24 cellular contexts compared by ENCODE assay signal in genomic region chr5:74310386-74310785, GRCh38.
DNase-seq lines count a peak whose midpoint lies in the region; ATAC-seq and TF ChIP-seq lines count a peak whose summit lies in the region.
"Had no signal": no experiment of that assay in that cellular context is flagged by ENCODE, and none has a peak within 500 bp of the region (broad histone marks: within the 10 kb centered on the region; RNA-seq: fewer than 3 reads in every experiment).

No MANE protein-coding gene starts in this region.

- intact Hi-C loops in MCF 10A (cut with micrococcal nuclease) (loop anchor here (10.0 kb wide), 3 partner anchors 56 to 256 kb away; no protein-coding TSS in a partner anchor), breast epithelium (cut with DNase I; ENCODE audit: low total_unique reads) (no loop called here), Right ventricle myocardium inferior (cut with DNase I) (no loop called here)

- no peak for TF ChIP-seq CTCF in MCF 10A (IDR thresholded peaks at IDR 0.05; ENCODE audit: unreplicated experiment)
- TF ChIP-seq CTCF in breast epithelium (IDR thresholded peaks at IDR 0.05): no peak
- no peak for TF ChIP-seq CTCF in brain (conservative IDR thresholded peaks at IDR 0.05)

- H3K27ac ChIP-seq in breast epithelium: peak overlapping the region in 1 of 2 donors; percentile 74
- H3K27ac ChIP-seq: A549; adrenal gland; BLaER1 treated with 17β-estradiol and CSF1 and Interleukin-3, amounts not matched to agents 10 nM and 100 nM; WERI-Rb-1 had no signal

- no peaks in the 10 kb centered on the region for H3K9me3 Mint-ChIP-seq in MCF 10A (ENCODE audit: unreplicated experiment)
- H3K9me3 Mint-ChIP-seq in brain: peaks cover 0 to 5% (median 0%) of the 10 kb centered on the region in 5 experiments
- H3K9me3 Mint-ChIP-seq: IgD-negative memory B cell; naive thymus-derived CD4-positive, alpha-beta T cell had no signal

- BruUV-seq in MCF 10A (replicated peaks; lab: Mats Ljungman, UMichigan): no TSS peak

- no peak for ATAC-seq in GM18873 (IDR thresholded peaks at IDR 0.05; ENCODE audit: low FRiP score, unreplicated experiment)
- no peak for ATAC-seq in Right ventricle myocardium inferior
- ATAC-seq: A549 had no signal

- H3K27me3 ChIP-seq in breast epithelium: no peaks in the 10 kb centered on the region
- H3K27me3 ChIP-seq: adrenal gland; BLaER1 treated with 17β-estradiol and CSF1 and Interleukin-3, amounts not matched to agents 10 nM and 100 nM had no signal

- H3K27ac Mint-ChIP-seq in MCF 10A (ENCODE audit: low read depth, unreplicated experiment) (peak overlapping the region; percentile 14), brain (peak overlapping the region in 3 of 5 experiments; percentile 56 to 71 (median 57))
- H3K27ac Mint-ChIP-seq: IgD-negative memory B cell; naive thymus-derived CD4-positive, alpha-beta T cell had no signal

- TF ChIP-seq POLR2A in breast epithelium (IDR thresholded peaks at IDR 0.05): no peak

- H3K4me1 ChIP-seq in breast epithelium: peaks cover 0 to 3% of the 10 kb centered on the region in 2 donors
- H3K4me1 ChIP-seq: adrenal gland had no signal

- CTCF ChIA-PET in MCF 10A (lab: Yijun Ruan, JAX): interaction anchor here (0.8 to 1.8 kb wide), 3 partner anchors 13 to 332 kb away, joined by 3 to 9 read pairs (median 3); no protein-coding TSS in a partner anchor

- no peaks in the 10 kb centered on the region for H3K36me3 Mint-ChIP-seq in MCF 10A (ENCODE audit: insufficient read depth, unreplicated experiment)
- no peaks in the 10 kb centered on the region for H3K36me3 Mint-ChIP-seq in brain
- H3K36me3 Mint-ChIP-seq: IgD-negative memory B cell had no signal

- H3K36me3 ChIP-seq in breast epithelium: no peaks in the 10 kb centered on the region
- H3K36me3 ChIP-seq: adrenal gland; BLaER1 treated with 17β-estradiol and CSF1 and Interleukin-3, amounts not matched to agents 10 nM and 100 nM; WERI-Rb-1 had no signal

- no peaks in the 10 kb centered on the region for H3K27me3 Mint-ChIP-seq in MCF 10A (ENCODE audit: insufficient read depth, unreplicated experiment)
- H3K27me3 Mint-ChIP-seq in brain: no peaks in the 10 kb centered on the region
- H3K27me3 Mint-ChIP-seq: IgD-negative memory B cell had no signal

- H3K4me3 ChIP-seq in breast epithelium: no peak overlapping the region
- H3K4me3 ChIP-seq: A549; adrenal gland; BLaER1 treated with 17β-estradiol and CSF1 and Interleukin-3, amounts not matched to agents 10 nM and 100 nM had no signal

- H3K4me3 Mint-ChIP-seq in MCF 10A (ENCODE audit: unreplicated experiment) (no peak overlapping the region), brain (no peak overlapping the region)
- H3K4me3 Mint-ChIP-seq: IgD-negative memory B cell; naive thymus-derived CD4-positive, alpha-beta T cell had no signal

- POLR2A ChIA-PET in MCF 10A (lab: Yijun Ruan, JAX): interaction anchor here (0.7 to 1.2 kb wide), 4 partner anchors 8 to 21 kb away, joined by 3 to 7 read pairs (median 5); no protein-coding TSS in a partner anchor

- H3K9me3 ChIP-seq in breast epithelium: no peaks in the 10 kb centered on the region
- H3K9me3 ChIP-seq: A549; adrenal gland; BLaER1 treated with 17β-estradiol and CSF1 and Interleukin-3, amounts not matched to agents 10 nM and 100 nM had no signal

- DNase-seq in MCF 10A (ENCODE audit: unreplicated experiment) (peak; percentile 38), breast epithelium (ENCODE audit: low spot score in 2 of 2) (no peak), islet precursor cell (peak; percentile 83), hypothalamus (lab: John Stamatoyannopoulos, UW) (no peak), NCI-H2107 (lab: John Stamatoyannopoulos, UW) (no peak), Right ventricle myocardium inferior (ENCODE audit: missing footprints) (no peak)
- DNase-seq: activated CD4-positive, alpha-beta T cell treated with anti-CD3 and anti-CD28 coated beads, Interleukin-2, amount 50 U/mL, for 4 hours; activated gamma-delta T cell treated with Interleukin-2 at 50 U/mL for 16 hours; adrenal gland; effector CD4-positive, alpha-beta T cell; kidney; mesendoderm; naive thymus-derived CD4-positive, alpha-beta T cell; NCI-H1694; NK-92 treated with Interleukin-12 subunit alpha and Interleukin-12 subunit beta, amount 100 ng/mL, for 24 hours; posterior cingulate gyrus; stimulated activated CD4-positive, alpha-beta T cell treated with anti-CD3 and anti-CD28 coated beads, Interleukin-4, amount 100 ng/mL, for 1 hour; T-helper 1 cell; WERI-Rb-1 had no signal

- H3K4me1 Mint-ChIP-seq in MCF 10A (ENCODE audit: insufficient read depth, unreplicated experiment) (peaks cover 16% of the 10 kb centered on the region), brain (peaks cover 40% of the 10 kb centered on the region)
- H3K4me1 Mint-ChIP-seq: naive thymus-derived CD4-positive, alpha-beta T cell had no signal

Comparison
In these comparisons a context has a peak if more than half of its experiments do, and no peak if none do; other contexts are left out.
1. DNase-seq: peak in MCF 10A (single experiment) and islet precursor cell (single experiment); none in breast epithelium (0 of 2), hypothalamus (0 of 51), NCI-H2107 (single experiment) and Right ventricle myocardium inferior (single experiment).